8 cellular contexts compared by ENCODE assay signal in genomic region chr6:15400572-15401004, GRCh38.
DNase-seq lines count a peak whose midpoint lies in the region; ATAC-seq and TF ChIP-seq lines count a peak whose summit lies in the region.

No MANE protein-coding gene starts in this region.

- no peak for ATAC-seq in activated T-cell treated with anti-CD3 and anti-CD28 coated beads, Interleukin-2, amount 50 U/mL, for 72 hours (replicated peaks in 1 of 2)
- ATAC-seq in GM18498 (IDR thresholded peaks at IDR 0.05; ENCODE audit: unreplicated experiment) (no peak), GM19455 (IDR thresholded peaks at IDR 0.05; ENCODE audit: unreplicated experiment) (no peak)

- H3K27me3 Mint-ChIP-seq in activated T-cell treated with anti-CD3 and anti-CD28 coated beads, Interleukin-2, amount 50 U/mL, for 72 hours (ENCODE audit: low read depth) = no peaks in the 10 kb centered on the region
- H3K27me3 Mint-ChIP-seq in type B pancreatic cell = no peaks in the 10 kb centered on the region

- no peak for TF ChIP-seq CTCF in type B pancreatic cell (conservative IDR thresholded peaks at IDR 0.05)

- DNase-seq in activated T-cell treated with anti-CD3 and anti-CD28 coated beads, Interleukin-2, amount 50 U/mL, for 72 hours = no peak
- no peak for DNase-seq in activated T-cell treated with anti-CD3 and anti-CD28 coated beads, Interleukin-2, amount 50 U/mL, for 48 hours
- peak; percentile 71 to 82 for DNase-seq in SHP77 (lab: John Stamatoyannopoulos, UW)
- peak; percentile 42 to 70 for DNase-seq in dermis microvascular lymphatic vessel endothelial cell (ENCODE audit: low read depth in 2 of 2)
- DNase-seq in midbrain (lab: John Stamatoyannopoulos, UW) = peak; percentile 79
- no peak for DNase-seq in type B pancreatic cell (ENCODE audit: extremely low spot score, unreplicated experiment)

- H3K4me3 Mint-ChIP-seq in activated T-cell treated with anti-CD3 and anti-CD28 coated beads, Interleukin-2, amount 50 U/mL, for 72 hours = peak overlapping the region; percentile 63 to 67
- H3K4me3 Mint-ChIP-seq in type B pancreatic cell = peak overlapping the region; percentile 83

- H3K27ac Mint-ChIP-seq in activated T-cell treated with anti-CD3 and anti-CD28 coated beads, Interleukin-2, amount 50 U/mL, for 72 hours = no peak overlapping the region
- peak overlapping the region; percentile 88 for H3K27ac Mint-ChIP-seq in type B pancreatic cell

- H3K36me3 Mint-ChIP-seq in activated T-cell treated with anti-CD3 and anti-CD28 coated beads, Interleukin-2, amount 50 U/mL, for 72 hours (ENCODE audit: insufficient read depth in 2 of 2) = no peaks in the 10 kb centered on the region
- H3K36me3 Mint-ChIP-seq in type B pancreatic cell = no peaks in the 10 kb centered on the region

- H3K4me1 Mint-ChIP-seq in activated T-cell treated with anti-CD3 and anti-CD28 coated beads, Interleukin-2, amount 50 U/mL, for 72 hours (ENCODE audit: low read depth) = peaks cover 81% of the 10 kb centered on the region
- peaks cover 66% of the 10 kb centered on the region for H3K4me1 Mint-ChIP-seq in type B pancreatic cell (ENCODE audit: unreplicated experiment)

- no peaks in the 10 kb centered on the region for H3K9me3 Mint-ChIP-seq in activated T-cell treated with anti-CD3 and anti-CD28 coated beads, Interleukin-2, amount 50 U/mL, for 72 hours
- no peaks in the 10 kb centered on the region for H3K9me3 Mint-ChIP-seq in type B pancreatic cell

Comparison
In these comparisons a context has a peak if more than half of its experiments do, and no peak if none do; other contexts are left out.
1. DNase-seq: peak in SHP77 (2 of 2), dermis microvascular lymphatic vessel endothelial cell (2 of 2) and midbrain (single experiment); none in activated T-cell treated with anti-CD3 and anti-CD28 coated beads, Interleukin-2, amount 50 U/mL, for 72 hours (0 of 2), activated T-cell treated with anti-CD3 and anti-CD28 coated beads, Interleukin-2, amount 50 U/mL, for 48 hours (0 of 2) and type B pancreatic cell (single experiment).